1 cellular context compared by ENCODE assay signal in genomic region chr4:6360385-6360784, GRCh38.
TF ChIP-seq lines count a peak whose summit lies in the region.

No MANE protein-coding gene starts in this region.

TF ChIP-seq in GM23338, 12 proteins besides CTCF, POLR2A, EP300 and RAD21 (continued from another document):
- TF ChIP-seq ZNF462 (CRISPR knock-in tag; IDR thresholded peaks at IDR 0.05): no peak
- TF ChIP-seq CREB1 (CRISPR knock-in tag; IDR thresholded peaks at IDR 0.05; ENCODE audit: low read depth): no peak
- no peak for TF ChIP-seq REST (IDR thresholded peaks at IDR 0.05; ENCODE audit: unreplicated experiment)
- no peak for TF ChIP-seq EZH2phosphoT487 (IDR thresholded peaks at IDR 0.05; ENCODE audit: unreplicated experiment)
- no peak for TF ChIP-seq NANOG (IDR thresholded peaks at IDR 0.05; ENCODE audit: borderline replicate concordance)
- TF ChIP-seq STAT1 (IDR thresholded peaks at IDR 0.05; ENCODE audit: unreplicated experiment): no peak
